In genomic region chr12:6773662-6774351, GRCh38 we compare ENCODE assay signal across 10 cellular contexts. TPM values are rescaled to one million over a fixed set of nuclear protein-coding genes. Genes with fewer than 3 reads are reported as not detected.
DNase-seq lines count a peak whose midpoint lies in the region; FAIRE-seq and TF ChIP-seq lines count a peak whose summit lies in the region.
"Had no signal": no experiment of that assay in that cellular context is flagged by ENCODE, and none has a peak within 500 bp of the region (broad histone marks: within the 10 kb centered on the region; RNA-seq: fewer than 3 reads in every experiment).

No MANE protein-coding gene starts in this region.

- H3K9me3 ChIP-seq in keratinocyte (ENCODE audit: control insufficient read depth, low read depth, low read length) (no peaks in the 10 kb centered on the region), kidney (ENCODE audit: control insufficient read depth in 1 of 2, low read length in 2 of 2) (no peaks in the 10 kb centered on the region)
- H3K9me3 ChIP-seq: neutrophil had no signal

- no peaks in the 10 kb centered on the region for H3K9me3 Mint-ChIP-seq in activated T-helper 1 cell treated with anti-CD3 and anti-CD28 coated beads, Interleukin-12 subunit alpha, Interleukin-12 subunit beta, Interleukin-2, Interleukin-4 antibody, amounts not matched to agents 30 ng/mL and 10 ng/mL and 1 ng/mL, durations not matched to agents 14 hours and 24 hours and 36 hours
- no peaks in the 10 kb centered on the region for H3K9me3 Mint-ChIP-seq in stimulated activated naive CD8-positive, alpha-beta T cell treated with anti-CD3 and anti-CD28 coated beads, Interleukin-15, Interleukin-2, amounts not matched to agents 100 ng/mL and 50 ng/mL, for 24 hours
- H3K9me3 Mint-ChIP-seq: HFFc6 had no signal

- intact Hi-C loops in activated T-helper 1 cell treated with anti-CD3 and anti-CD28 coated beads, Interleukin-12 subunit alpha, Interleukin-12 subunit beta, Interleukin-2, Interleukin-4 antibody, amounts not matched to agents 30 ng/mL and 10 ng/mL and 1 ng/mL, durations not matched to agents 14 hours and 24 hours and 36 hours (cut with micrococcal nuclease): loop anchor here (2.0 to 5.0 kb wide), 5 partner anchors 15 to 183 kb away; partner anchors contain the start of genes CD4, CHD4, P3H3 and ZNF384
- intact Hi-C loops in kidney (cut with DNase I): no loop called here

- no peaks in the 10 kb centered on the region for H3K79me2 ChIP-seq in keratinocyte (ENCODE audit: control insufficient read depth, insufficient read depth, low read length)

- H3K4me1 ChIP-seq in keratinocyte (ENCODE audit: control insufficient read depth, extremely low read depth, insufficient read depth, low read length) (peaks cover 8% of the 10 kb centered on the region), kidney (ENCODE audit: control insufficient read depth in 1 of 2, insufficient read depth in 1 of 2, low read depth in 1 of 2, low read length in 2 of 2) (peaks cover 6 to 7% of the 10 kb centered on the region in 2 donors)

- H3K36me3 Mint-ChIP-seq in activated T-helper 1 cell treated with anti-CD3 and anti-CD28 coated beads, Interleukin-12 subunit alpha, Interleukin-12 subunit beta, Interleukin-2, Interleukin-4 antibody, amounts not matched to agents 30 ng/mL and 10 ng/mL and 1 ng/mL, durations not matched to agents 14 hours and 24 hours and 36 hours (ENCODE audit: low read depth): peaks cover 58% of the 10 kb centered on the region
- H3K36me3 Mint-ChIP-seq in stimulated activated naive CD8-positive, alpha-beta T cell treated with anti-CD3 and anti-CD28 coated beads, Interleukin-15, Interleukin-2, amounts not matched to agents 100 ng/mL and 50 ng/mL, for 24 hours (ENCODE audit: low read depth): peaks cover 60% of the 10 kb centered on the region

- no peak for FAIRE-seq in keratinocyte (lab: Jason Lieb, UNC)
- no peak for FAIRE-seq in kidney (lab: Jason Lieb, UNC)

- TF ChIP-seq CTCF in keratinocyte (optimal IDR thresholded peaks at IDR 0.05 in 1 of 3, IDR thresholded peaks at IDR 0.05 in 1 of 3, conservative IDR thresholded peaks at IDR 0.05 in 1 of 3; ENCODE audit: extremely low read depth in 1 of 3, insufficient read depth in 2 of 3, low read length in 3 of 3) (no peak), kidney (IDR thresholded peaks at IDR 0.05; ENCODE audit: borderline replicate concordance, extremely low read depth, insufficient read depth) (no peak)

- H3K9ac ChIP-seq in keratinocyte (ENCODE audit: control insufficient read depth, extremely low read depth, insufficient read depth, low read length): no peak overlapping the region
- no peak overlapping the region for H3K9ac ChIP-seq in kidney (ENCODE audit: low read length in 2 of 2)

- H3K4me1 Mint-ChIP-seq in activated T-helper 1 cell treated with anti-CD3 and anti-CD28 coated beads, Interleukin-12 subunit alpha, Interleukin-12 subunit beta, Interleukin-2, Interleukin-4 antibody, amounts not matched to agents 30 ng/mL and 10 ng/mL and 1 ng/mL, durations not matched to agents 14 hours and 24 hours and 36 hours (ENCODE audit: low read depth): peaks cover 85% of the 10 kb centered on the region
- H3K4me1 Mint-ChIP-seq in stimulated activated naive CD8-positive, alpha-beta T cell treated with anti-CD3 and anti-CD28 coated beads, Interleukin-15, Interleukin-2, amounts not matched to agents 100 ng/mL and 50 ng/mL, for 24 hours (ENCODE audit: low read depth): peaks cover 81% of the 10 kb centered on the region

- dilution Hi-C loops in keratinocyte (cut with MboI; ENCODE audit: extremely low pct_ligation_motif_present, low sequenced_read_pairs): no loop called here

- peak overlapping the region; percentile 87 for H3K27ac Mint-ChIP-seq in activated T-helper 1 cell treated with anti-CD3 and anti-CD28 coated beads, Interleukin-12 subunit alpha, Interleukin-12 subunit beta, Interleukin-2, Interleukin-4 antibody, amounts not matched to agents 30 ng/mL and 10 ng/mL and 1 ng/mL, durations not matched to agents 14 hours and 24 hours and 36 hours
- peak overlapping the region; percentile 96 for H3K27ac Mint-ChIP-seq in stimulated activated naive CD8-positive, alpha-beta T cell treated with anti-CD3 and anti-CD28 coated beads, Interleukin-15, Interleukin-2, amounts not matched to agents 100 ng/mL and 50 ng/mL, for 24 hours
- H3K27ac Mint-ChIP-seq: HFFc6 had no signal

- peaks cover 35% of the 10 kb centered on the region for H3K27me3 ChIP-seq in keratinocyte (ENCODE audit: control insufficient read depth, extremely low read depth, insufficient read depth, low read length)

- peak; percentile 27 for DNase-seq in activated CD4-positive, alpha-beta T cell treated with anti-CD3 and anti-CD28 coated beads for 1 hour
- DNase-seq in activated CD4-positive, alpha-beta T cell treated with anti-CD3 and anti-CD28 coated beads, Interleukin-2, amount 50 U/mL, for 1 hour: no peak
- DNase-seq in activated T-helper 1 cell treated with anti-CD3 and anti-CD28 coated beads, Interleukin-12 subunit alpha, Interleukin-12 subunit beta, Interleukin-2, Interleukin-4 antibody, amounts not matched to agents 30 ng/mL and 10 ng/mL and 1 ng/mL, durations not matched to agents 14 hours and 24 hours and 36 hours (ENCODE audit: low spot score): no peak
- no peak for DNase-seq in keratinocyte (ENCODE audit: low read depth, low spot score)
- DNase-seq in NAMALWA (ENCODE audit: low spot score): no peak
- DNase-seq in kidney: no peak
- no peak for DNase-seq in SHP77 treated with DMSO at 0.1 percent for 48 hours (lab: John Stamatoyannopoulos, UW)
- DNase-seq: HFFc6 had no signal

- H3K27me3 Mint-ChIP-seq in activated T-helper 1 cell treated with anti-CD3 and anti-CD28 coated beads, Interleukin-12 subunit alpha, Interleukin-12 subunit beta, Interleukin-2, Interleukin-4 antibody, amounts not matched to agents 30 ng/mL and 10 ng/mL and 1 ng/mL, durations not matched to agents 14 hours and 24 hours and 36 hours (ENCODE audit: insufficient read depth): no peaks in the 10 kb centered on the region
- peaks cover 16% of the 10 kb centered on the region for H3K27me3 Mint-ChIP-seq in stimulated activated naive CD8-positive, alpha-beta T cell treated with anti-CD3 and anti-CD28 coated beads, Interleukin-15, Interleukin-2, amounts not matched to agents 100 ng/mL and 50 ng/mL, for 24 hours

- H3K4me3 ChIP-seq in keratinocyte (ENCODE audit: control insufficient read depth in 2 of 3, extremely low read depth in 1 of 3, insufficient read depth in 2 of 3, low read depth in 1 of 3, low read length in 3 of 3): no peak overlapping the region
- H3K4me3 ChIP-seq in kidney (ENCODE audit: low read length in 2 of 2): no peak overlapping the region

- H3K4me2 ChIP-seq in keratinocyte (ENCODE audit: control insufficient read depth, extremely low read depth, insufficient read depth, low read depth, low read length): peak overlapping the region; percentile 10

- H3K4me3 Mint-ChIP-seq in activated T-helper 1 cell treated with anti-CD3 and anti-CD28 coated beads, Interleukin-12 subunit alpha, Interleukin-12 subunit beta, Interleukin-2, Interleukin-4 antibody, amounts not matched to agents 30 ng/mL and 10 ng/mL and 1 ng/mL, durations not matched to agents 14 hours and 24 hours and 36 hours: peak overlapping the region; percentile 91
- peak overlapping the region; percentile 96 for H3K4me3 Mint-ChIP-seq in stimulated activated naive CD8-positive, alpha-beta T cell treated with anti-CD3 and anti-CD28 coated beads, Interleukin-15, Interleukin-2, amounts not matched to agents 100 ng/mL and 50 ng/mL, for 24 hours
- H3K4me3 Mint-ChIP-seq: HFFc6 had no signal

- H3K9me1 ChIP-seq in keratinocyte (ENCODE audit: control insufficient read depth, extremely low read depth, insufficient read depth, low read length): no peaks in the 10 kb centered on the region

- peaks cover 4 to 7% of the 10 kb centered on the region in 2 experiments for H3K36me3 ChIP-seq in keratinocyte (ENCODE audit: control insufficient read depth in 2 of 2, extremely low read depth in 1 of 2, insufficient read depth in 2 of 2, low read length in 2 of 2)
- H3K36me3 ChIP-seq in kidney (ENCODE audit: control insufficient read depth in 1 of 2, insufficient read depth in 2 of 2, low read length in 2 of 2): peaks cover 0 to 2% of the 10 kb centered on the region in 2 donors
- H3K36me3 ChIP-seq: neutrophil had no signal

- no peaks in the 10 kb centered on the region for H4K20me1 ChIP-seq in keratinocyte (ENCODE audit: control insufficient read depth, extremely low read depth, insufficient read depth, low read length)

- H2AFZ ChIP-seq in keratinocyte (ENCODE audit: control insufficient read depth, low read length): no peak overlapping the region

- no peak overlapping the region for H3K27ac ChIP-seq in keratinocyte (ENCODE audit: control insufficient read depth, insufficient read depth, low read length)
- no peak overlapping the region for H3K27ac ChIP-seq in kidney (ENCODE audit: low read depth in 2 of 2, low read length in 2 of 2)
- H3K27ac ChIP-seq: neutrophil had no signal

RNA-seq across cellular contexts. Expression of gene LAG3, which starts 1.5 kb away (rescaled TPM):
- total RNA-seq in activated T-helper 1 cell treated with anti-CD3 and anti-CD28 coated beads, Interleukin-12 subunit alpha, Interleukin-12 subunit beta, Interleukin-2, Interleukin-4 antibody, amounts not matched to agents 30 ng/mL and 10 ng/mL and 1 ng/mL, durations not matched to agents 14 hours and 24 hours and 36 hours: 268 and 275 TPM in 2 replicates
- polyA plus RNA-seq in keratinocyte (0.09 to 0.14 TPM (median 0.09 TPM) in 3 replicates), kidney (ENCODE audit: insufficient read depth, low read depth, low replicate concordance) (not detected)
- polyA plus RNA-seq in keratinocyte (2011; ENCODE audit: low read depth): not detected
- not detected in 2 replicates for polyA plus RNA-seq in keratinocyte (2011; cell fraction: cytosol; rRNA removed)
- polyA plus RNA-seq in keratinocyte (2011; cell fraction: nucleus; rRNA removed): 0.27 and 0.40 TPM in 2 replicates
- polyA plus RNA-seq in keratinocyte (2012; ENCODE audit: low replicate concordance): 0.23 and 0.97 TPM in 2 replicates
- not detected in 3 replicates for polyA minus RNA-seq in keratinocyte
- polyA minus RNA-seq in keratinocyte (2011; cell fraction: cytosol; rRNA and poly(A)+ RNA removed): not detected
- polyA minus RNA-seq in keratinocyte (2011; cell fraction: nucleus; rRNA and poly(A)+ RNA removed): not detected in 2 replicates
- total RNA-seq in kidney: 1.3 TPM

RNA-seq across cellular contexts. Expression of gene PTMS, which starts 7.6 kb away (rescaled TPM):
- 247 and 262 TPM in 2 replicates for total RNA-seq in activated T-helper 1 cell treated with anti-CD3 and anti-CD28 coated beads, Interleukin-12 subunit alpha, Interleukin-12 subunit beta, Interleukin-2, Interleukin-4 antibody, amounts not matched to agents 30 ng/mL and 10 ng/mL and 1 ng/mL, durations not matched to agents 14 hours and 24 hours and 36 hours
- polyA plus RNA-seq in keratinocyte (80.6 to 140 TPM (median 119 TPM) in 3 replicates), kidney (ENCODE audit: insufficient read depth, low read depth, low replicate concordance) (590 TPM)
- 25.3 TPM for polyA plus RNA-seq in keratinocyte (2011; ENCODE audit: low read depth)
- 69.1 and 164 TPM in 2 replicates for polyA plus RNA-seq in keratinocyte (2011; cell fraction: cytosol; rRNA removed)
- 56.0 and 59.5 TPM in 2 replicates for polyA plus RNA-seq in keratinocyte (2011; cell fraction: nucleus; rRNA removed)
- 90.0 and 261 TPM in 2 replicates for polyA plus RNA-seq in keratinocyte (2012; ENCODE audit: low replicate concordance)
- 35.3 to 395 TPM (median 52.5 TPM) in 3 replicates for polyA minus RNA-seq in keratinocyte
- 59.5 TPM for polyA minus RNA-seq in keratinocyte (2011; cell fraction: cytosol; rRNA and poly(A)+ RNA removed)
- 14.2 and 18.3 TPM in 2 replicates for polyA minus RNA-seq in keratinocyte (2011; cell fraction: nucleus; rRNA and poly(A)+ RNA removed)
- total RNA-seq in kidney: 269 TPM

RNA-seq across cellular contexts. Expression of gene CD4, which starts 15.5 kb away (rescaled TPM):
- total RNA-seq in activated T-helper 1 cell treated with anti-CD3 and anti-CD28 coated beads, Interleukin-12 subunit alpha, Interleukin-12 subunit beta, Interleukin-2, Interleukin-4 antibody, amounts not matched to agents 30 ng/mL and 10 ng/mL and 1 ng/mL, durations not matched to agents 14 hours and 24 hours and 36 hours: 311 TPM in 2 replicates
- 0.01 to 0.05 TPM in 2 of 3 replicates, not detected in the other for polyA plus RNA-seq in keratinocyte
- not detected for polyA plus RNA-seq in keratinocyte (2011; ENCODE audit: low read depth)
- polyA plus RNA-seq in keratinocyte (2011; cell fraction: cytosol; rRNA removed): not detected in 2 replicates
- polyA plus RNA-seq in keratinocyte (2011; cell fraction: nucleus; rRNA removed): not detected in 2 replicates
- not detected in 2 replicates for polyA plus RNA-seq in keratinocyte (2012; ENCODE audit: low replicate concordance)
- polyA minus RNA-seq in keratinocyte: 0.23 TPM in 1 of 3 replicates, not detected in the others
- polyA minus RNA-seq in keratinocyte (2011; cell fraction: cytosol; rRNA and poly(A)+ RNA removed): not detected
- polyA minus RNA-seq in keratinocyte (2011; cell fraction: nucleus; rRNA and poly(A)+ RNA removed): not detected in 2 replicates
- total RNA-seq in kidney: 38.1 TPM
- 12.2 TPM for polyA plus RNA-seq in kidney (ENCODE audit: insufficient read depth, low read depth, low replicate concordance)

RNA-seq across cellular contexts. Expression of gene MLF2, which starts 20.9 kb away (rescaled TPM):
- total RNA-seq in activated T-helper 1 cell treated with anti-CD3 and anti-CD28 coated beads, Interleukin-12 subunit alpha, Interleukin-12 subunit beta, Interleukin-2, Interleukin-4 antibody, amounts not matched to agents 30 ng/mL and 10 ng/mL and 1 ng/mL, durations not matched to agents 14 hours and 24 hours and 36 hours: 159 and 161 TPM in 2 replicates
- polyA plus RNA-seq in keratinocyte (317 to 364 TPM (median 335 TPM) in 3 replicates), kidney (ENCODE audit: insufficient read depth, low read depth, low replicate concordance) (289 TPM)
- polyA plus RNA-seq in keratinocyte (2011; ENCODE audit: low read depth): 126 TPM
- 318 and 362 TPM in 2 replicates for polyA plus RNA-seq in keratinocyte (2011; cell fraction: cytosol; rRNA removed)
- polyA plus RNA-seq in keratinocyte (2011; cell fraction: nucleus; rRNA removed): 243 and 262 TPM in 2 replicates
- 227 and 246 TPM in 2 replicates for polyA plus RNA-seq in keratinocyte (2012; ENCODE audit: low replicate concordance)
- 307 to 390 TPM (median 320 TPM) in 3 replicates for polyA minus RNA-seq in keratinocyte
- polyA minus RNA-seq in keratinocyte (2011; cell fraction: cytosol; rRNA and poly(A)+ RNA removed): 244 TPM
- polyA minus RNA-seq in keratinocyte (2011; cell fraction: nucleus; rRNA and poly(A)+ RNA removed): 82.0 and 93.5 TPM in 2 replicates
- total RNA-seq in kidney: 141 TPM

RNA-seq across cellular contexts. Expression of gene GPR162, which starts 47.8 kb away (rescaled TPM):
- total RNA-seq in activated T-helper 1 cell treated with anti-CD3 and anti-CD28 coated beads, Interleukin-12 subunit alpha, Interleukin-12 subunit beta, Interleukin-2, Interleukin-4 antibody, amounts not matched to agents 30 ng/mL and 10 ng/mL and 1 ng/mL, durations not matched to agents 14 hours and 24 hours and 36 hours: 0.29 and 0.32 TPM in 2 replicates
- 0.05 to 0.10 TPM (median 0.09 TPM) in 3 replicates for polyA plus RNA-seq in keratinocyte
- not detected for polyA plus RNA-seq in keratinocyte (2011; ENCODE audit: low read depth)
- not detected in 2 replicates for polyA plus RNA-seq in keratinocyte (2011; cell fraction: cytosol; rRNA removed)
- 0.14 TPM in 1 of 2 replicates, not detected in the other for polyA plus RNA-seq in keratinocyte (2011; cell fraction: nucleus; rRNA removed)
- polyA plus RNA-seq in keratinocyte (2012; ENCODE audit: low replicate concordance): 0.10 TPM in 1 of 2 replicates, not detected in the other
- polyA minus RNA-seq in keratinocyte: not detected in 3 replicates
- polyA minus RNA-seq in keratinocyte (2011; cell fraction: cytosol; rRNA and poly(A)+ RNA removed): not detected
- polyA minus RNA-seq in keratinocyte (2011; cell fraction: nucleus; rRNA and poly(A)+ RNA removed): not detected in 2 replicates
- 5.0 TPM for total RNA-seq in kidney
- polyA plus RNA-seq in kidney (ENCODE audit: insufficient read depth, low read depth, low replicate concordance): 9.8 TPM

Comparison
In these comparisons a context has a peak if more than half of its experiments do, and no peak if none do; other contexts are left out.
1. RNA of gene LAG3, which starts 1.5 kb away (total RNA-seq): 268 to 275 TPM in activated T-helper 1 cell treated with anti-CD3 and anti-CD28 coated beads, Interleukin-12 subunit alpha, Interleukin-12 subunit beta, Interleukin-2, Interleukin-4 antibody, amounts not matched to agents 30 ng/mL and 10 ng/mL and 1 ng/mL, durations not matched to agents 14 hours and 24 hours and 36 hours; 1.3 TPM in kidney (single experiment); every median in the first group is over 100 times any median in the second.